In genomic region chr11:2154889-2155288, GRCh38 we compare ENCODE assay signal across 24 cellular contexts. TPM values are rescaled to one million over a fixed set of nuclear protein-coding genes. Genes with fewer than 3 reads are reported as not detected.
DNase-seq lines count a peak whose midpoint lies in the region; ATAC-seq, FAIRE-seq and TF ChIP-seq lines count a peak whose summit lies in the region.
"Had no signal": no experiment of that assay in that cellular context is flagged by ENCODE, and none has a peak within 500 bp of the region (broad histone marks: within the 10 kb centered on the region; RNA-seq: fewer than 3 reads in every experiment).

No MANE protein-coding gene starts in this region.

- CTCF ChIA-PET in HEK293 (lab: Yijun Ruan, JAX) = interaction anchor here (0.6 to 10.0 kb wide), 10 partner anchors 13 to 503 kb away, joined by 3 to 428 read pairs (median 10); partner anchors contain the start of genes H19 and TNNI2
- CTCF ChIA-PET in K562 (lab: Yijun Ruan, JAX; ENCODE audit: low intra/inter-chr PET ratio) = interaction anchor here (1.1 kb wide), 1 partner anchor 118 kb away, joined by 5 read pairs; no protein-coding TSS in a partner anchor

- TF ChIP-seq CTCF in HEK293 (tag by site-specific recombination; IDR thresholded peaks at IDR 0.05) = no peak
- no peak for TF ChIP-seq CTCF in K562 (IDR thresholded peaks at IDR 0.05 in 2 of 3, conservative IDR thresholded peaks at IDR 0.05 in 1 of 3; ENCODE audit: insufficient read depth in 2 of 3, low read depth in 1 of 3, low read length in 3 of 3)
- TF ChIP-seq CTCF in liver (IDR thresholded peaks at IDR 0.05; ENCODE audit: low read depth, low read length, missing input control) = no peak
- no peak for TF ChIP-seq CTCF in spleen (IDR thresholded peaks at IDR 0.05 in 8 of 11, conservative IDR thresholded peaks at IDR 0.05 in 3 of 11)

- no peaks in the 10 kb centered on the region for H3K9me1 ChIP-seq in K562 (ENCODE audit: control insufficient read depth, insufficient read depth, low read length)

- no peaks in the 10 kb centered on the region for H3K79me2 ChIP-seq in K562 (ENCODE audit: control insufficient read depth, insufficient read depth, low read length)

- POLR2A ChIA-PET in HEK293 (lab: Yijun Ruan, JAX) = no interaction called here
- POLR2A ChIA-PET in K562 (lab: Yijun Ruan, JAX) = interaction anchor here (0.7 kb wide), 1 partner anchor 251 kb away, joined by 5 read pairs; no protein-coding TSS in a partner anchor

- H3K4me3 ChIP-seq in HEK293 (ENCODE audit: low read depth, low read length) (no peak overlapping the region), K562 (no peak overlapping the region), liver (ENCODE audit: low read depth in 1 of 3, low read length in 3 of 3) (peak overlapping the region in 1 of 3 donors; percentile 74), spleen (no peak overlapping the region)

- H3K4me2 ChIP-seq in K562 (ENCODE audit: insufficient read depth, low read length) = no peak overlapping the region

- H3K36me3 ChIP-seq in HEK293 (ENCODE audit: control insufficient read depth in 2 of 2, insufficient read depth in 1 of 2, low read length in 2 of 2) (no peaks in the 10 kb centered on the region), K562 (ENCODE audit: control insufficient read depth, insufficient read depth, low read length) (no peaks in the 10 kb centered on the region), liver (ENCODE audit: control insufficient read depth in 4 of 4, insufficient read depth in 3 of 4, low read depth in 1 of 4, low read length in 3 of 4) (peaks cover 0 to 2% (median 0%) of the 10 kb centered on the region in 4 donors), spleen (no peaks in the 10 kb centered on the region)

- BruUV-seq in K562 (replicated peaks; lab: Mats Ljungman, UMichigan) = no TSS peak

- FAIRE-seq in K562 (lab: Jason Lieb, UNC) = no peak
- FAIRE-seq: GM12891, GM18507 had no signal

- DNase-seq in K562 (ENCODE audit: extremely low read depth in 1 of 4, low spot score in 3 of 4) (no peak), left colon (no peak), UCSD-AML1 (lab: John Stamatoyannopoulos, UW; ENCODE audit: unreplicated experiment) (no peak), spleen (no peak)
- no peak for DNase-seq in stimulated activated CD4-positive, alpha-beta T cell treated with anti-CD3 and anti-CD28 coated beads, Interleukin-4, amount 100 ng/mL, for 4 hours
- DNase-seq: 8988T; C1 segment of cervical spinal cord; Calu3; CD4-positive, alpha-beta memory T cell; COR-L47; DMS53; DMS79 treated with DMSO at 0.1 percent for 48 hours; GF-D8; GOT3; H7; HCEC 1CT had no signal

- ATAC-seq in K562 (no peak), left colon (no peak)

- H2AFZ ChIP-seq in K562 (ENCODE audit: low read depth, low read length) = no peak overlapping the region

- H4K20me1 ChIP-seq in K562 (replicated peaks; ENCODE audit: control insufficient read depth, insufficient read depth, low read length) = peaks cover 15% of the 10 kb centered on the region; the same call in 1 of the 2 replicates

- H3K4me1 ChIP-seq in HEK293 (ENCODE audit: control insufficient read depth, insufficient read depth, low read length) (no peaks in the 10 kb centered on the region), K562 (replicated peaks in 1 of 2; ENCODE audit: control insufficient read depth in 2 of 2, insufficient read depth in 2 of 2, low read length in 2 of 2) (peaks cover 0 to 38% of the 10 kb centered on the region in 2 experiments; a peak in 1 of 5 replicates), liver (ENCODE audit: control insufficient read depth in 4 of 4, insufficient read depth in 4 of 4, low read length in 3 of 4) (peaks cover 12 to 88% (median 71%) of the 10 kb centered on the region in 4 donors), spleen (peaks cover 7 to 13% (median 9%) of the 10 kb centered on the region in 6 donors)

- TF ChIP-seq POLR2A in K562 (conservative IDR thresholded peaks at IDR 0.05) (no peak), spleen (IDR thresholded peaks at IDR 0.05) (no peak)

- H3K27ac ChIP-seq in HEK293 (ENCODE audit: extremely low read depth, low read depth, low read length) = no peak overlapping the region
- H3K27ac ChIP-seq in K562 (ENCODE audit: extremely low read depth, low read depth, low read length) = no peak overlapping the region
- peak overlapping the region; percentile 76 to 81 for H3K27ac ChIP-seq in liver (ENCODE audit: low read depth in 1 of 2, low read length in 2 of 2)
- H3K27ac ChIP-seq in spleen = no peak overlapping the region

- intact Hi-C loops in K562 (cut with micrococcal nuclease) = loop anchor here (5.0 kb wide), 1 partner anchor 328 kb away; no protein-coding TSS in a partner anchor
- intact Hi-C loops in left colon (cut with DNase I, micrococcal nuclease) = loop anchor here in 1 of 2 donors (10.0 kb wide), 1 partner anchor 320 kb away; the partner anchor contains the start of genes SYT8 and TNNI2
- intact Hi-C loops in spleen (cut with DNase I; ENCODE audit: low total_unique reads) = loop anchor here (5.0 to 10.0 kb wide), 3 partner anchors 318 to 500 kb away; partner anchors contain the start of genes KRTAP5-6 and TNNI2

- 4% methylated on average over 14 of the region's 17 CpGs for WGBS in K562 (ENCODE audit: insufficient coverage, low coverage, missing lambda C conversion rate)
- 62% methylated on average over 17 of the region's 17 CpGs for WGBS in liver
- 81 to 92% (median 84%) methylated on average over 13 to 17 of the region's 17 CpGs for WGBS in spleen, 5 donors

- H3K9ac ChIP-seq in K562 (ENCODE audit: insufficient read depth in 1 of 2, low read depth in 2 of 2, low read length in 2 of 2) (no peak overlapping the region; a peak in 1 of 4 replicates), liver (ENCODE audit: low read depth in 1 of 2, low read length in 2 of 2) (peak overlapping the region in 1 of 2 donors; percentile 92)

- in situ Hi-C loops in K562 (cut with MboI) = loop anchor here (10.0 kb wide), 2 partner anchors 300 to 460 kb away; partner anchors contain the start of genes KRTAP5-6 and LSP1

- H3K27me3 ChIP-seq in K562 (ENCODE audit: control insufficient read depth in 2 of 2, insufficient read depth in 2 of 2, low read length in 2 of 2) = peaks cover 0 to 20% of the 10 kb centered on the region in 2 experiments; a peak in 3 of 5 replicates
- no peaks in the 10 kb centered on the region for H3K27me3 ChIP-seq in liver (ENCODE audit: control insufficient read depth in 4 of 4, insufficient read depth in 4 of 4, low read length in 3 of 4)
- H3K27me3 ChIP-seq in spleen (replicated peaks in 1 of 7) = peaks cover 0 to 62% (median 12%) of the 10 kb centered on the region in 7 donors

- TF ChIP-seq RAD21 in K562 (CRISPR knock-in tag; conservative IDR thresholded peaks at IDR 0.05 in 1 of 2, IDR thresholded peaks at IDR 0.05 in 1 of 2) (no peak), liver (IDR thresholded peaks at IDR 0.05) (no peak)

- H3K9me3 ChIP-seq in HEK293 (ENCODE audit: control insufficient read depth, insufficient read depth, low read depth, low read length) (no peaks in the 10 kb centered on the region), K562 (replicated peaks; ENCODE audit: control insufficient read depth, insufficient read depth, low read depth, low read length) (no peaks in the 10 kb centered on the region), liver (ENCODE audit: control insufficient read depth in 4 of 4, low read length in 3 of 4) (no peaks in the 10 kb centered on the region), spleen (no peaks in the 10 kb centered on the region)

- no peak for TF ChIP-seq EP300 in K562 (IDR thresholded peaks at IDR 0.05; ENCODE audit: low read length)

RNA-seq across cellular contexts. Expression of gene INS, which starts 6.1 kb away (rescaled TPM):
- not detected in 2 replicates for total RNA-seq in K562 (2011; cell fraction: chromatin; rRNA removed; ENCODE audit: low replicate concordance)
- total RNA-seq in K562 (2011; cell fraction: nucleolus; rRNA removed) = not detected in 2 replicates
- total RNA-seq in K562 (2011; cell fraction: nucleoplasm; rRNA removed) = not detected in 2 replicates
- total RNA-seq in K562 (2014; rRNA removed) (not detected in 2 replicates), K562 (2014; rRNA removed; fragmentation: Illumina TruSeq; extraction: Trizol) (not detected in 2 replicates), K562 (2015; rRNA removed; fragmentation: Illumina TruSeq; extraction: Trizol) (not detected in 2 replicates), K562 (2021) (not detected in 2 replicates), liver (under 1 TPM in 1 of 2 donors, not detected in 1; 0.37 TPM), left colon (1 to 10 TPM in 1 of 2 donors, not detected in 1; 1.3 TPM), spleen (1 to 10 TPM in 2 of 7 donors, not detected in 5; 1.3 to 1.5 TPM)
- polyA plus RNA-seq in K562 (2011; rRNA removed) (not detected in 2 replicates), K562 (2014; fragmentation: Illumina TruSeq; extraction: Trizol) (not detected in 2 replicates), K562 (2014; fragmentation: Nextera tagmentation; extraction: Ambion mirVana) (not detected), K562 (2014; rRNA removed) (not detected in 2 replicates), liver (under 1 TPM in 1 of 2 donors, not detected in 1; 0.16 TPM), spleen (1 to 10 TPM; 1.3 to 2.4 (median 1.9) TPM)
- polyA plus RNA-seq in K562 (2011; cell fraction: cytosol; rRNA removed) = not detected in 2 replicates
- polyA plus RNA-seq in K562 (2011; cell fraction: nucleus; rRNA removed) = not detected in 2 replicates
- polyA plus RNA-seq in K562 (2012) = not detected in 2 replicates
- polyA minus RNA-seq in K562 (2011; rRNA and poly(A)+ RNA removed) = not detected in 2 replicates
- not detected in 2 replicates for polyA minus RNA-seq in K562 (2011; cell fraction: cytosol; rRNA and poly(A)+ RNA removed)
- not detected in 2 replicates for polyA minus RNA-seq in K562 (2011; cell fraction: nucleus; rRNA and poly(A)+ RNA removed)
- total RNA-seq: A673; Calu3; CD4-positive, alpha-beta memory T cell; Daoy; G401; H7 had no signal
- polyA plus RNA-seq: BJ; CD4-positive, alpha-beta memory T cell had no signal

RNA-seq across cellular contexts. Expression of gene IGF2, which starts 15.7 kb away (rescaled TPM):
- total RNA-seq in K562 (2011; cell fraction: chromatin; rRNA removed; ENCODE audit: low replicate concordance) = not detected in 2 replicates
- total RNA-seq in K562 (2011; cell fraction: nucleolus; rRNA removed) = not detected in 2 replicates
- not detected in 2 replicates for total RNA-seq in K562 (2011; cell fraction: nucleoplasm; rRNA removed)
- total RNA-seq in K562 (2014; rRNA removed) = not detected in 2 replicates
- total RNA-seq in K562 (2014; rRNA removed; fragmentation: Illumina TruSeq; extraction: Trizol) = not detected in 2 replicates
- total RNA-seq in K562 (2015; rRNA removed; fragmentation: Illumina TruSeq; extraction: Trizol) = not detected in 2 replicates
- 0.16 and 0.67 TPM in 2 replicates for total RNA-seq in K562 (2021)
- polyA plus RNA-seq in K562 (2011; rRNA removed) = not detected in 2 replicates
- 0.01 TPM in 1 of 2 replicates, not detected in the other for polyA plus RNA-seq in K562 (2011; cell fraction: cytosol; rRNA removed)
- polyA plus RNA-seq in K562 (2011; cell fraction: nucleus; rRNA removed) = 0.03 TPM in 1 of 2 replicates, not detected in the other
- polyA plus RNA-seq in K562 (2012) = 0.03 and 0.04 TPM in 2 replicates
- polyA plus RNA-seq in K562 (2014; fragmentation: Illumina TruSeq; extraction: Trizol) = not detected in 2 replicates
- not detected for polyA plus RNA-seq in K562 (2014; fragmentation: Nextera tagmentation; extraction: Ambion mirVana)
- 0.03 TPM in 1 of 2 replicates, not detected in the other for polyA plus RNA-seq in K562 (2014; rRNA removed)
- polyA minus RNA-seq in K562 (2011; rRNA and poly(A)+ RNA removed) = 0.07 and 0.18 TPM in 2 replicates
- 5.3 TPM in 1 of 2 replicates, not detected in the other for polyA minus RNA-seq in K562 (2011; cell fraction: cytosol; rRNA and poly(A)+ RNA removed)
- not detected in 2 replicates for polyA minus RNA-seq in K562 (2011; cell fraction: nucleus; rRNA and poly(A)+ RNA removed)
- 1,000 to 10,000 TPM in 1 of 2 donors, 10 to 100 TPM in 1; 70.5 to 1,440 TPM for total RNA-seq in liver
- polyA plus RNA-seq in liver = 100 to 1,000 TPM; 125 to 259 TPM
- 10 to 100 TPM in 1 of 2 donors, 1 to 10 TPM in 1; 7.3 to 10.8 TPM for total RNA-seq in left colon
- total RNA-seq in spleen = 10 to 100 TPM; 10.2 to 66.6 (median 25.7) TPM
- 1 to 10 TPM in 2 of 3 donors, under 1 TPM in 1; 0.74 to 9.8 (median 4.0) TPM for polyA plus RNA-seq in spleen
- total RNA-seq: CD4-positive, alpha-beta memory T cell; G401 had no signal
- polyA plus RNA-seq: CD4-positive, alpha-beta memory T cell had no signal

RNA-seq across cellular contexts. Expression of gene TH, which starts 16.7 kb away (rescaled TPM):
- total RNA-seq in K562 (2011; cell fraction: chromatin; rRNA removed; ENCODE audit: low replicate concordance) = not detected in 2 replicates
- total RNA-seq in K562 (2011; cell fraction: nucleolus; rRNA removed) = not detected in 2 replicates
- not detected in 2 replicates for total RNA-seq in K562 (2011; cell fraction: nucleoplasm; rRNA removed)
- total RNA-seq in K562 (2014; rRNA removed) (not detected in 2 replicates), K562 (2014; rRNA removed; fragmentation: Illumina TruSeq; extraction: Trizol) (not detected in 2 replicates), K562 (2015; rRNA removed; fragmentation: Illumina TruSeq; extraction: Trizol) (not detected in 2 replicates), K562 (2021) (not detected in 2 replicates), liver (not detected), left colon (not detected), spleen (1 to 10 TPM in 1 of 7 donors, not detected in 6; 1.0 TPM)
- polyA plus RNA-seq in K562 (2011; rRNA removed) (not detected in 2 replicates), K562 (2014; fragmentation: Illumina TruSeq; extraction: Trizol) (not detected in 2 replicates), K562 (2014; fragmentation: Nextera tagmentation; extraction: Ambion mirVana) (not detected), K562 (2014; rRNA removed) (not detected in 2 replicates), liver (under 1 TPM; 0.13 to 0.24 TPM), spleen (under 1 TPM; 0.13 to 0.38 (median 0.15) TPM)
- 0.06 TPM in 1 of 2 replicates, not detected in the other for polyA plus RNA-seq in K562 (2011; cell fraction: cytosol; rRNA removed)
- polyA plus RNA-seq in K562 (2011; cell fraction: nucleus; rRNA removed) = not detected in 2 replicates
- not detected in 2 replicates for polyA plus RNA-seq in K562 (2012)
- not detected in 2 replicates for polyA minus RNA-seq in K562 (2011; rRNA and poly(A)+ RNA removed)
- polyA minus RNA-seq in K562 (2011; cell fraction: cytosol; rRNA and poly(A)+ RNA removed) = not detected in 2 replicates
- polyA minus RNA-seq in K562 (2011; cell fraction: nucleus; rRNA and poly(A)+ RNA removed) = not detected in 2 replicates
- total RNA-seq: A673; Calu3; CD4-positive, alpha-beta memory T cell; Daoy; G401; H7 had no signal
- polyA plus RNA-seq: BJ; CD4-positive, alpha-beta memory T cell had no signal

Comparison
In these comparisons a context has a peak if more than half of its experiments do, and no peak if none do; other contexts are left out.
1. H3K27ac ChIP-seq: peak in liver (2 of 2); none in HEK293 (single experiment), K562 (single experiment) and spleen (0 of 8).
2. RNA of gene IGF2, which starts 15.7 kb away (total RNA-seq): 70.5 to 1,440 TPM in liver, 10.2 to 66.6 TPM in spleen and 7.3 to 10.8 TPM in left colon; 0.16 to 0.67 TPM in K562; every median in the first group is over 4 times any median in the second.